In genomic region chr6:158645064-158646022, GRCh38 we compare ENCODE assay signal across 8 cellular contexts. TPM values are rescaled to one million over a fixed set of nuclear protein-coding genes. Genes with fewer than 3 reads are reported as not detected.
DNase-seq lines count a peak whose midpoint lies in the region; ATAC-seq, FAIRE-seq and TF ChIP-seq lines count a peak whose summit lies in the region.

No MANE protein-coding gene starts in this region.

- peak overlapping the region in 3 of 4 experiments; percentile 1 to 46 (median 39); a peak in 5 of 7 replicates for H3K9ac ChIP-seq in H1 (replicated peaks in 1 of 4; ENCODE audit: extremely low read depth in 1 of 4, low read depth in 3 of 4, low read length in 3 of 4)

- no peak overlapping the region for H2BK12ac ChIP-seq in H1 (ENCODE audit: low read depth, low read length)

- H3K18ac ChIP-seq in H1 (ENCODE audit: extremely low read depth, low read length): no peak overlapping the region; the same call in 1 of the 2 replicates

- H3K4me3 ChIP-seq in H1 (ENCODE audit: extremely low read depth in 1 of 4, insufficient read depth in 2 of 4, low read depth in 3 of 4, low read length in 4 of 4): peak overlapping the region; percentile 91 to 97 (median 95)
- peak overlapping the region; percentile 83 to 93 for H3K4me3 ChIP-seq in neutrophil (ENCODE audit: low read depth in 1 of 2, low read length in 1 of 2)

- H3K9me3 ChIP-seq in H1 (ENCODE audit: insufficient read depth in 2 of 2, low read depth in 1 of 2, low read length in 1 of 2) (no peaks in the 10 kb centered on the region), neutrophil (no peaks in the 10 kb centered on the region)

- TF ChIP-seq RAD21 in H1 (IDR thresholded peaks at IDR 0.05 in 1 of 2, conservative IDR thresholded peaks at IDR 0.05 in 1 of 2; ENCODE audit: low read depth in 2 of 2, low read length in 2 of 2): no peak

- no peak for TF ChIP-seq EP300 in H1 (IDR thresholded peaks at IDR 0.05; ENCODE audit: borderline replicate concordance in 1 of 2, low read depth in 2 of 2, low read length in 2 of 2)

- 35% methylated on average over 21 of the region's 21 CpGs; no CpG with 5 or more reads in 1 of the 2 experiments for WGBS in H1 (ENCODE audit: extremely low coverage in 1 of 2, insufficient coverage in 1 of 2, insufficient read length in 1 of 2, insufficient replicate concordance in 2 of 2, low coverage in 1 of 2, low lambda C conversion rate in 2 of 2, missing lambda C conversion rate in 1 of 2), 2 experiments

- peak; percentile 68 for DNase-seq in RCC 7860 (ENCODE audit: low spot score)
- DNase-seq in H1 (ENCODE audit: low read depth in 1 of 2, low spot score in 2 of 2): no peak
- DNase-seq in NCI-H774 (lab: John Stamatoyannopoulos, UW): no peak
- DNase-seq in NCI-H510A treated with DMSO at 0.1 percent for 48 hours (lab: John Stamatoyannopoulos, UW): no peak

- no peak overlapping the region for H4K5ac ChIP-seq in H1 (ENCODE audit: insufficient read length, low read depth, low read length)

- H3K27me3 ChIP-seq in H1 (replicated peaks in 1 of 4; ENCODE audit: control insufficient read depth in 3 of 4, extremely low read depth in 1 of 4, insufficient read depth in 3 of 4, low read length in 3 of 4) (peaks cover 0 to 4% (median 0%) of the 10 kb centered on the region in 4 experiments; a peak in 2 of 7 replicates), neutrophil (no peaks in the 10 kb centered on the region)

- no peak overlapping the region for H4K8ac ChIP-seq in H1 (ENCODE audit: extremely low read depth, insufficient read depth, low read length)

- no peak overlapping the region for H2BK15ac ChIP-seq in H1 (ENCODE audit: low read length)

- H3K56ac ChIP-seq in H1 (replicated peaks; ENCODE audit: insufficient read length, low read depth, low read length): no peak overlapping the region

- TF ChIP-seq CTCF in H1 (IDR thresholded peaks at IDR 0.05; ENCODE audit: control extremely low read depth in 1 of 3, insufficient read depth in 1 of 3, low read depth in 1 of 3, low read length in 3 of 3) (no peak), neutrophil (IDR thresholded peaks at IDR 0.05) (no peak)

- H3K79me1 ChIP-seq in H1 (ENCODE audit: low read depth, low read length): peaks cover 10% of the 10 kb centered on the region; the same call in 1 of the 2 replicates

- CTCF ChIA-PET in H1 (lab: Charles Lee; ENCODE audit: partially characterized antibody): interaction anchor here (0.7 to 8.7 kb wide), 7 partner anchors 16 to 459 kb away, joined by 3 to 73 read pairs (median 4); no protein-coding TSS in a partner anchor

- H3K27ac ChIP-seq in H1 (ENCODE audit: low read depth, low read length) (no peak overlapping the region), neutrophil (peak overlapping the region; percentile 90)

- H4K20me1 ChIP-seq in H1 (replicated peaks in 1 of 2; ENCODE audit: control insufficient read depth in 1 of 2, insufficient read depth in 2 of 2, low read length in 2 of 2): peaks cover 0 to 10% of the 10 kb centered on the region in 2 experiments

- peak overlapping the region; percentile 69 to 74 for H3K4me2 ChIP-seq in H1 (ENCODE audit: insufficient read depth in 1 of 2, low read depth in 2 of 2, low read length in 2 of 2)

- peaks cover 0 to 7% (median 3%) of the 10 kb centered on the region in 4 experiments; a peak in 2 of 7 replicates for H3K4me1 ChIP-seq in H1 (replicated peaks in 1 of 4; ENCODE audit: control insufficient read depth in 3 of 4, insufficient read depth in 4 of 4, low read length in 3 of 4)
- peaks cover 63 to 67% of the 10 kb centered on the region in 2 experiments for H3K4me1 ChIP-seq in neutrophil (ENCODE audit: control insufficient read depth in 1 of 2, insufficient read depth in 1 of 2, low read depth in 1 of 2, low read length in 1 of 2)

- TF ChIP-seq POLR2A in H1 (IDR thresholded peaks at IDR 0.05; ENCODE audit: control extremely low read depth in 1 of 2, low read depth in 2 of 2, low read length in 2 of 2): no peak

- no peak overlapping the region for H3K23ac ChIP-seq in H1 (ENCODE audit: insufficient read length)

- H3K4ac ChIP-seq in H1 (replicated peaks; ENCODE audit: insufficient read length, low read depth, low read length): no peak overlapping the region

- ATAC-seq in GM18861 (IDR thresholded peaks at IDR 0.05; ENCODE audit: unreplicated experiment) (peak; percentile 18), GM19395 (IDR thresholded peaks at IDR 0.05; ENCODE audit: unreplicated experiment) (no peak), HG03469 (IDR thresholded peaks at IDR 0.05; ENCODE audit: unreplicated experiment) (no peak)

- peaks cover 0 to 20% of the 10 kb centered on the region in 2 experiments; a peak in 2 of 4 replicates for H3K79me2 ChIP-seq in H1 (ENCODE audit: control insufficient read depth in 1 of 2, insufficient read depth in 2 of 2, low read length in 2 of 2)

- no peak overlapping the region for H3K14ac ChIP-seq in H1 (ENCODE audit: insufficient read length)

- no peak overlapping the region for H4K91ac ChIP-seq in H1 (replicated peaks; ENCODE audit: insufficient read length, low read length)

- H3K23me2 ChIP-seq in H1 (ENCODE audit: low read depth, low read length): peaks cover 3% of the 10 kb centered on the region

- no peak overlapping the region for H2BK120ac ChIP-seq in H1 (replicated peaks; ENCODE audit: low read depth, low read length)

- POLR2A ChIA-PET in H1 (lab: Charles Lee; ENCODE audit: partially characterized antibody): interaction anchor here (1.0 to 3.3 kb wide), 14 partner anchors 8 to 465 kb away, joined by 3 to 13 read pairs (median 5); no protein-coding TSS in a partner anchor

- H2BK5ac ChIP-seq in H1 (ENCODE audit: low read depth, low read length): no peak overlapping the region

- H2AFZ ChIP-seq in H1 (ENCODE audit: low read length): peak overlapping the region; percentile 94

- FAIRE-seq in RCC 7860 (lab: Jason Lieb, UNC) (no peak), H1 (lab: Jason Lieb, UNC) (no peak)

- no peak overlapping the region for H2AK5ac ChIP-seq in H1 (ENCODE audit: low read depth, low read length)

- H3K36me3 ChIP-seq in H1 (ENCODE audit: control insufficient read depth in 2 of 4, insufficient read depth in 4 of 4, low read length in 3 of 4) (no peaks in the 10 kb centered on the region), neutrophil (peaks cover 20% of the 10 kb centered on the region)

- H2BK20ac ChIP-seq in H1 (ENCODE audit: low read length): no peak overlapping the region

TF ChIP-seq in H1, 55 proteins besides CTCF, POLR2A, EP300 and RAD21:
- no peak for TF ChIP-seq TBP (IDR thresholded peaks at IDR 0.05; ENCODE audit: low read depth, low read length)
TF ChIP-seq in H1: peak in this region for 0.

RNA-seq across cellular contexts. Expression of gene DYNLT1, which starts 0.8 kb away (rescaled TPM):
- total RNA-seq in H1 (2021; fragmentation: NEBNext Ultra II Directional; extraction: Animal tissue kit (Norgen Biotek cat#: 25700)): 109 and 119 TPM in 2 replicates
- 148 and 245 TPM in 2 replicates for polyA plus RNA-seq in H1 (2011; rRNA removed)
- polyA plus RNA-seq in H1 (2011; cell fraction: cytosol; rRNA removed): 164 TPM
- polyA plus RNA-seq in H1 (2011; cell fraction: nucleus; rRNA removed): 78.1 TPM
- polyA plus RNA-seq in H1 (2012, experiment 1 of 2): 140 to 180 TPM (median 156 TPM) in 4 replicates
- 183 TPM for polyA plus RNA-seq in H1 (2012, experiment 2 of 2)
- polyA plus RNA-seq in H1 (2013, experiment 1 of 2): 117 TPM
- polyA plus RNA-seq in H1 (2013, experiment 2 of 2): 115 TPM
- polyA minus RNA-seq in H1 (2011; rRNA and poly(A)+ RNA removed): 88.5 and 108 TPM in 2 replicates
- 26.3 TPM for polyA minus RNA-seq in H1 (2011; cell fraction: cytosol; rRNA and poly(A)+ RNA removed)
- polyA minus RNA-seq in H1 (2011; cell fraction: nucleus; rRNA and poly(A)+ RNA removed): 29.9 TPM

RNA-seq across cellular contexts. Expression of gene SYTL3, which starts 4.5 kb away (rescaled TPM):
- total RNA-seq in H1 (2021; fragmentation: NEBNext Ultra II Directional; extraction: Animal tissue kit (Norgen Biotek cat#: 25700)): 0.42 and 0.99 TPM in 2 replicates
- 0.27 and 0.28 TPM in 2 replicates for polyA plus RNA-seq in H1 (2011; rRNA removed)
- 0.35 TPM for polyA plus RNA-seq in H1 (2011; cell fraction: cytosol; rRNA removed)
- polyA plus RNA-seq in H1 (2011; cell fraction: nucleus; rRNA removed): 0.19 TPM
- polyA plus RNA-seq in H1 (2012, experiment 1 of 2): 0.29 to 0.46 TPM (median 0.34 TPM) in 4 replicates
- polyA plus RNA-seq in H1 (2012, experiment 2 of 2): 0.34 TPM
- 0.20 TPM for polyA plus RNA-seq in H1 (2013, experiment 1 of 2)
- polyA plus RNA-seq in H1 (2013, experiment 2 of 2): 0.24 TPM
- polyA minus RNA-seq in H1 (2011; rRNA and poly(A)+ RNA removed): 0.22 and 0.35 TPM in 2 replicates
- not detected for polyA minus RNA-seq in H1 (2011; cell fraction: cytosol; rRNA and poly(A)+ RNA removed)
- 0.50 TPM for polyA minus RNA-seq in H1 (2011; cell fraction: nucleus; rRNA and poly(A)+ RNA removed)
